In genomic region chr15:78249131-78249530, GRCh38 we compare ENCODE assay signal across 36 cellular contexts. TPM values are rescaled to one million over a fixed set of nuclear protein-coding genes. Genes with fewer than 3 reads are reported as not detected.
"Had no signal": no experiment of that assay in that cellular context is flagged by ENCODE, and none has a peak within 500 bp of the region (broad histone marks: within the 10 kb centered on the region; RNA-seq: fewer than 3 reads in every experiment).

No MANE protein-coding gene starts in this region.

- H3K9me3 Mint-ChIP-seq: activated CD4-positive, alpha-beta memory T cell treated with anti-CD3 and anti-CD28 coated beads, Interleukin-2, amount 10 ng/mL, durations not matched to agents 7 days and 5 days; activated CD4-positive, alpha-beta T cell treated with anti-CD3 and anti-CD28 coated beads, Interleukin-2, amount 10 ng/mL, durations not matched to agents 24 days and 14 days; activated naive CD4-positive, alpha-beta T cell treated with anti-CD3 and anti-CD28 coated beads, Interleukin-2, amount 10 ng/mL, durations not matched to agents 7 days and 5 days; activated naive CD4-positive, alpha-beta T cell treated with anti-CD3 and anti-CD28 coated beads, Interleukin-2, amount 50 U/mL, for 72 hours; activated naive CD8-positive, alpha-beta T cell treated with anti-CD3 and anti-CD28 coated beads, Interleukin-2, amount 10 ng/mL, durations not matched to agents 7 days and 5 days; activated T-cell treated with anti-CD3 and anti-CD28 coated beads, Interleukin-2, amount 50 U/mL, for 24 hours; activated T-cell treated with anti-CD3 and anti-CD28 coated beads, Interleukin-2, amount 50 U/mL, for 72 hours; central memory CD8-positive, alpha-beta T cell; dendritic cell treated with granulocyte-macrophage colony-stimulating factor and Interleukin-4, amounts not matched to agents 40 ng/mL and 50 ng/mL, for 4 days; T-helper 2 cell treated with Interferon-gamma antibody and Interleukin-4, amounts not matched to agents 5 μg/mL and 100 μg/mL, for 36 hours had no signal

- H3K27me3 Mint-ChIP-seq: activated CD4-positive, alpha-beta memory T cell treated with anti-CD3 and anti-CD28 coated beads, Interleukin-2, amount 10 ng/mL, durations not matched to agents 7 days and 5 days; activated CD4-positive, alpha-beta T cell treated with anti-CD3 and anti-CD28 coated beads for 36 hours; activated T-cell treated with anti-CD3 and anti-CD28 coated beads, Interleukin-2, amount 50 U/mL, for 24 hours; central memory CD8-positive, alpha-beta T cell; dendritic cell treated with granulocyte-macrophage colony-stimulating factor and Interleukin-4, amounts not matched to agents 40 ng/mL and 50 ng/mL, for 4 days had no signal

- H3K4me3 ChIP-seq: coronary artery, dorsolateral prefrontal cortex, esophagus squamous epithelium, gastroesophageal sphincter had no signal

- H3K36me3 ChIP-seq: brain microvascular endothelial cell, esophagus squamous epithelium, gastroesophageal sphincter had no signal

- H3K4me1 ChIP-seq: gastroesophageal sphincter had no signal

- ATAC-seq: activated CD4-positive, alpha-beta T cell treated with anti-CD3 and anti-CD28 coated beads for 36 hours; activated naive CD4-positive, alpha-beta T cell treated with anti-CD3 and anti-CD28 coated beads, Interleukin-2, amount 50 U/mL, for 72 hours; activated T-cell treated with anti-CD3 and anti-CD28 coated beads, Interleukin-2, amount 50 U/mL, for 72 hours; gastroesophageal sphincter; T-helper 17 cell had no signal

- H3K27ac Mint-ChIP-seq: activated CD4-positive, alpha-beta memory T cell treated with anti-CD3 and anti-CD28 coated beads, Interleukin-2, amount 10 ng/mL, durations not matched to agents 7 days and 5 days; activated CD4-positive, alpha-beta T cell treated with anti-CD3 and anti-CD28 coated beads for 36 hours; activated CD4-positive, alpha-beta T cell treated with anti-CD3 and anti-CD28 coated beads, Interleukin-2, amount 10 ng/mL, durations not matched to agents 24 days and 14 days; activated naive CD4-positive, alpha-beta T cell treated with anti-CD3 and anti-CD28 coated beads, Interleukin-2, amount 10 ng/mL, durations not matched to agents 7 days and 5 days; activated naive CD4-positive, alpha-beta T cell treated with anti-CD3 and anti-CD28 coated beads, Interleukin-2, amount 50 U/mL, for 72 hours; activated naive CD8-positive, alpha-beta T cell treated with anti-CD3 and anti-CD28 coated beads, Interleukin-2, amount 10 ng/mL, durations not matched to agents 7 days and 5 days; activated T-cell treated with anti-CD3 and anti-CD28 coated beads, Interleukin-2, amount 50 U/mL, for 24 hours; activated T-cell treated with anti-CD3 and anti-CD28 coated beads, Interleukin-2, amount 50 U/mL, for 72 hours; dendritic cell treated with granulocyte-macrophage colony-stimulating factor and Interleukin-4, amounts not matched to agents 40 ng/mL and 50 ng/mL, for 4 days; endodermal cell; T-helper 17 cell; T-helper 2 cell treated with Interferon-gamma antibody and Interleukin-4, amounts not matched to agents 5 μg/mL and 100 μg/mL, for 36 hours had no signal

- DNase-seq: activated CD4-positive, alpha-beta memory T cell treated with anti-CD3 and anti-CD28 coated beads, Interleukin-2, amount 10 ng/mL, durations not matched to agents 7 days and 5 days; activated CD4-positive, alpha-beta T cell treated with anti-CD3 and anti-CD28 coated beads for 36 hours; activated CD4-positive, alpha-beta T cell treated with anti-CD3 and anti-CD28 coated beads, Interleukin-2, amount 10 ng/mL, durations not matched to agents 24 days and 14 days; activated CD4-positive, alpha-beta T cell treated with anti-CD3 and anti-CD28 coated beads, Interleukin-2, amount 50 U/mL, for 4 hours; activated CD4-positive, CD25-positive, alpha-beta regulatory T cell; activated CD4-positive, CD25-positive, alpha-beta regulatory T cell treated with anti-CD3 and anti-CD28 coated beads, Interleukin-2, amount 50 U/mL, for 72 hours; activated CD8-positive, alpha-beta memory T cell treated with anti-CD3 and anti-CD28 coated beads, Interleukin-2, amount 50 U/mL, for 48 hours; activated gamma-delta T cell; activated naive CD4-positive, alpha-beta T cell; activated naive CD4-positive, alpha-beta T cell treated with anti-CD3 and anti-CD28 coated beads, Interleukin-2, amount 10 ng/mL, durations not matched to agents 7 days and 5 days; activated naive CD8-positive, alpha-beta T cell treated with anti-CD3 and anti-CD28 coated beads, Interleukin-2, amount 10 ng/mL, durations not matched to agents 7 days and 5 days; activated T-cell treated with anti-CD3 and anti-CD28 coated beads for 4 hours; activated T-cell treated with anti-CD3 and anti-CD28 coated beads, Interleukin-2, amount 50 U/mL, for 24 hours; activated T-cell treated with anti-CD3 and anti-CD28 coated beads, Interleukin-2, amount 50 U/mL, for 72 hours; amniotic stem cell; anterior cingulate cortex; brain microvascular endothelial cell; dorsolateral prefrontal cortex; effector memory CD4-positive, alpha-beta T cell; endodermal cell; erythroblast; esophagus squamous epithelium; foreskin melanocyte; T-helper 1 cell; T-helper 17 cell; T1000 had no signal

- H3K4me1 Mint-ChIP-seq: activated CD4-positive, alpha-beta memory T cell treated with anti-CD3 and anti-CD28 coated beads, Interleukin-2, amount 10 ng/mL, durations not matched to agents 7 days and 5 days; activated CD4-positive, alpha-beta T cell treated with anti-CD3 and anti-CD28 coated beads for 36 hours; activated CD4-positive, alpha-beta T cell treated with anti-CD3 and anti-CD28 coated beads, Interleukin-2, amount 10 ng/mL, durations not matched to agents 24 days and 14 days; activated naive CD4-positive, alpha-beta T cell treated with anti-CD3 and anti-CD28 coated beads, Interleukin-2, amount 10 ng/mL, durations not matched to agents 7 days and 5 days; activated naive CD8-positive, alpha-beta T cell treated with anti-CD3 and anti-CD28 coated beads, Interleukin-2, amount 10 ng/mL, durations not matched to agents 7 days and 5 days; central memory CD8-positive, alpha-beta T cell; endodermal cell had no signal

- H3K4me3 Mint-ChIP-seq: activated CD4-positive, alpha-beta memory T cell treated with anti-CD3 and anti-CD28 coated beads, Interleukin-2, amount 10 ng/mL, durations not matched to agents 7 days and 5 days; activated CD4-positive, alpha-beta T cell treated with anti-CD3 and anti-CD28 coated beads for 36 hours; activated CD4-positive, alpha-beta T cell treated with anti-CD3 and anti-CD28 coated beads, Interleukin-2, amount 10 ng/mL, durations not matched to agents 24 days and 14 days; activated naive CD4-positive, alpha-beta T cell treated with anti-CD3 and anti-CD28 coated beads, Interleukin-2, amount 10 ng/mL, durations not matched to agents 7 days and 5 days; activated naive CD8-positive, alpha-beta T cell treated with anti-CD3 and anti-CD28 coated beads, Interleukin-2, amount 10 ng/mL, durations not matched to agents 7 days and 5 days; activated T-cell treated with anti-CD3 and anti-CD28 coated beads, Interleukin-2, amount 50 U/mL, for 24 hours; activated T-cell treated with anti-CD3 and anti-CD28 coated beads, Interleukin-2, amount 50 U/mL, for 72 hours; central memory CD8-positive, alpha-beta T cell; dendritic cell treated with granulocyte-macrophage colony-stimulating factor and Interleukin-4, amounts not matched to agents 40 ng/mL and 50 ng/mL, for 4 days; endodermal cell; T-helper 17 cell; T-helper 2 cell treated with Interferon-gamma antibody and Interleukin-4, amounts not matched to agents 5 μg/mL and 100 μg/mL, for 36 hours had no signal

- H3K9me3 ChIP-seq: esophagus squamous epithelium, gastroesophageal sphincter had no signal

- H3K36me3 Mint-ChIP-seq: activated naive CD4-positive, alpha-beta T cell treated with anti-CD3 and anti-CD28 coated beads, Interleukin-2, amount 10 ng/mL, durations not matched to agents 7 days and 5 days; activated naive CD4-positive, alpha-beta T cell treated with anti-CD3 and anti-CD28 coated beads, Interleukin-2, amount 50 U/mL, for 72 hours; activated naive CD8-positive, alpha-beta T cell treated with anti-CD3 and anti-CD28 coated beads, Interleukin-2, amount 10 ng/mL, durations not matched to agents 7 days and 5 days had no signal

- H3K27ac ChIP-seq: brain microvascular endothelial cell, coronary artery, dorsolateral prefrontal cortex, esophagus squamous epithelium, gastroesophageal sphincter had no signal

- H3K27me3 ChIP-seq: brain microvascular endothelial cell, dorsolateral prefrontal cortex, esophagus squamous epithelium, gastroesophageal sphincter had no signal

RNA-seq across cellular contexts. Expression of gene ACSBG1, which starts 14.8 kb away (rescaled TPM):
- total RNA-seq: activated CD4-positive, alpha-beta memory T cell treated with anti-CD3 and anti-CD28 coated beads, Interleukin-2, amount 10 ng/mL, durations not matched to agents 7 days and 5 days; activated CD4-positive, alpha-beta T cell treated with anti-CD3 and anti-CD28 coated beads, Interleukin-2, amount 10 ng/mL, durations not matched to agents 24 days and 14 days; activated naive CD4-positive, alpha-beta T cell treated with anti-CD3 and anti-CD28 coated beads, Interleukin-2, amount 50 U/mL, for 72 hours; astrocyte; bronchial epithelial cell; cardiac septum; fibroblast of lung had no signal
- polyA plus RNA-seq: fibroblast of lung had no signal
